Comparison of ENCODE assay signal across 2 cellular contexts in genomic region chr7:76225951-76226350, GRCh38.
A peak's percentile ranks its signal among the peaks of the same experiment; 100 is the strongest.
TF ChIP-seq lines count a peak whose summit lies in the region.

No MANE protein-coding gene starts in this region.

TF ChIP-seq in HepG2, 621 proteins besides CTCF, POLR2A, EP300 and RAD21 (continues in another document):
- no peak for TF ChIP-seq MIXL1 (CRISPR knock-in tag; IDR thresholded peaks at IDR 0.05)
- no peak for TF ChIP-seq FLYWCH1 (CRISPR knock-in tag; IDR thresholded peaks at IDR 0.05)
- TF ChIP-seq GPBP1L1 (CRISPR knock-in tag; IDR thresholded peaks at IDR 0.05) = no peak
- TF ChIP-seq ZNF75D (CRISPR knock-in tag; IDR thresholded peaks at IDR 0.05; ENCODE audit: borderline replicate concordance) = no peak
- no peak for TF ChIP-seq ERF (CRISPR knock-in tag; IDR thresholded peaks at IDR 0.05)
- TF ChIP-seq ZNF782 (CRISPR knock-in tag; IDR thresholded peaks at IDR 0.05; ENCODE audit: borderline replicate concordance) = no peak
- no peak for TF ChIP-seq KDM3A (CRISPR knock-in tag; IDR thresholded peaks at IDR 0.05; ENCODE audit: low read depth)
- no peak for TF ChIP-seq SMAD9 (CRISPR knock-in tag; IDR thresholded peaks at IDR 0.05)
- TF ChIP-seq ZGPAT (CRISPR knock-in tag; IDR thresholded peaks at IDR 0.05) = no peak
- no peak for TF ChIP-seq BCLAF1 (IDR thresholded peaks at IDR 0.05)
- TF ChIP-seq HNF1A (IDR thresholded peaks at IDR 0.05; ENCODE audit: low read depth) = 0 out of 2 replicates have a peak, but pooled peaks have one; percentile 13
- TF ChIP-seq HNF1A (CRISPR knock-in tag; IDR thresholded peaks at IDR 0.05; ENCODE audit: borderline replicate concordance) = no peak; the same call in 1 of the 2 replicates
- TF ChIP-seq DZIP1 (CRISPR knock-in tag; IDR thresholded peaks at IDR 0.05) = no peak

TF ChIP-seq in H1, 55 proteins besides CTCF, POLR2A, EP300 and RAD21:
- no peak for TF ChIP-seq ASH2L (IDR thresholded peaks at IDR 0.05; ENCODE audit: low read length)
- TF ChIP-seq SIX5 (IDR thresholded peaks at IDR 0.05; ENCODE audit: low read depth, low read length) = no peak
- no peak for TF ChIP-seq SIN3A (conservative IDR thresholded peaks at IDR 0.05 in 1 of 2, IDR thresholded peaks at IDR 0.05 in 1 of 2; ENCODE audit: low read depth in 1 of 2, low read length in 2 of 2)
- TF ChIP-seq RXRA (IDR thresholded peaks at IDR 0.05; ENCODE audit: insufficient read depth, low read depth, low read length) = no peak
- TF ChIP-seq NRF1 (IDR thresholded peaks at IDR 0.05; ENCODE audit: low read depth, low read length) = no peak
